Comparison of ENCODE assay signal across 1 cellular context in the genomic region with DNA sequence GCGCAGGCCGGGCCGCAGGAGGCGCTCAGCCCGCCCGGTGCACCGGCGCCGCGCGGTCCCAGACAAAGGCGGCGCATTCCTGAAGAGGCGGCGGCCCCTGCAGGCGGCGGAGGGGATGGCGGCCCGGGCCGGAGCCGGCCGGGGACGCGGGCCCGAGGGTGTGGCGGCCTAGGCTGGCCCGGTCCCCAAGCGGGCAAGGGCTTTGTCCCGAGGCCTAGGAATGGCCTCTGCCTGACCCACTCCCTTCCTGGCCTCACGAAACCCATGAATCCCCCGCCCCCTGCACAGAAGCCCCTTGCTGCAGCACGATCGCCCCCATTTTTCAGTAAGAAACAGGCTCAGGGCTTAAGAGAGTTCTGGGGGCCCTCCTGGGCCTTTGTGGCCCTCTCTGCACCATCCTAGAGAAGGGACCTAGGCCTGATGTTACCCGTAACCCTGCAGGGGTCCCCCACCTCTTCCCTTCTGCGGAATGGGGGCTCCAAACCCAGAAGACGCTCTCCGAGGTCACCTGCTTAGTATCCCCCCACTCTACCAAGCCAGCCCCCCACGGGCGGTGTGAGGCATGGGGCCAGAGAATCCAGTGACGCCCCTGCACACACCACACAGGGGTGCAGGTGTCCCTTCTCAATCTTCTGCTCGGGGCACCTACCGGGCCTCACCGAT.
TF ChIP-seq lines count a peak whose summit lies in the region.

No MANE protein-coding gene starts in this region.

TF ChIP-seq in K562, 482 proteins besides CTCF, POLR2A, EP300 and RAD21 (continued from another document and continues in another):
- TF ChIP-seq, protein P1, sequence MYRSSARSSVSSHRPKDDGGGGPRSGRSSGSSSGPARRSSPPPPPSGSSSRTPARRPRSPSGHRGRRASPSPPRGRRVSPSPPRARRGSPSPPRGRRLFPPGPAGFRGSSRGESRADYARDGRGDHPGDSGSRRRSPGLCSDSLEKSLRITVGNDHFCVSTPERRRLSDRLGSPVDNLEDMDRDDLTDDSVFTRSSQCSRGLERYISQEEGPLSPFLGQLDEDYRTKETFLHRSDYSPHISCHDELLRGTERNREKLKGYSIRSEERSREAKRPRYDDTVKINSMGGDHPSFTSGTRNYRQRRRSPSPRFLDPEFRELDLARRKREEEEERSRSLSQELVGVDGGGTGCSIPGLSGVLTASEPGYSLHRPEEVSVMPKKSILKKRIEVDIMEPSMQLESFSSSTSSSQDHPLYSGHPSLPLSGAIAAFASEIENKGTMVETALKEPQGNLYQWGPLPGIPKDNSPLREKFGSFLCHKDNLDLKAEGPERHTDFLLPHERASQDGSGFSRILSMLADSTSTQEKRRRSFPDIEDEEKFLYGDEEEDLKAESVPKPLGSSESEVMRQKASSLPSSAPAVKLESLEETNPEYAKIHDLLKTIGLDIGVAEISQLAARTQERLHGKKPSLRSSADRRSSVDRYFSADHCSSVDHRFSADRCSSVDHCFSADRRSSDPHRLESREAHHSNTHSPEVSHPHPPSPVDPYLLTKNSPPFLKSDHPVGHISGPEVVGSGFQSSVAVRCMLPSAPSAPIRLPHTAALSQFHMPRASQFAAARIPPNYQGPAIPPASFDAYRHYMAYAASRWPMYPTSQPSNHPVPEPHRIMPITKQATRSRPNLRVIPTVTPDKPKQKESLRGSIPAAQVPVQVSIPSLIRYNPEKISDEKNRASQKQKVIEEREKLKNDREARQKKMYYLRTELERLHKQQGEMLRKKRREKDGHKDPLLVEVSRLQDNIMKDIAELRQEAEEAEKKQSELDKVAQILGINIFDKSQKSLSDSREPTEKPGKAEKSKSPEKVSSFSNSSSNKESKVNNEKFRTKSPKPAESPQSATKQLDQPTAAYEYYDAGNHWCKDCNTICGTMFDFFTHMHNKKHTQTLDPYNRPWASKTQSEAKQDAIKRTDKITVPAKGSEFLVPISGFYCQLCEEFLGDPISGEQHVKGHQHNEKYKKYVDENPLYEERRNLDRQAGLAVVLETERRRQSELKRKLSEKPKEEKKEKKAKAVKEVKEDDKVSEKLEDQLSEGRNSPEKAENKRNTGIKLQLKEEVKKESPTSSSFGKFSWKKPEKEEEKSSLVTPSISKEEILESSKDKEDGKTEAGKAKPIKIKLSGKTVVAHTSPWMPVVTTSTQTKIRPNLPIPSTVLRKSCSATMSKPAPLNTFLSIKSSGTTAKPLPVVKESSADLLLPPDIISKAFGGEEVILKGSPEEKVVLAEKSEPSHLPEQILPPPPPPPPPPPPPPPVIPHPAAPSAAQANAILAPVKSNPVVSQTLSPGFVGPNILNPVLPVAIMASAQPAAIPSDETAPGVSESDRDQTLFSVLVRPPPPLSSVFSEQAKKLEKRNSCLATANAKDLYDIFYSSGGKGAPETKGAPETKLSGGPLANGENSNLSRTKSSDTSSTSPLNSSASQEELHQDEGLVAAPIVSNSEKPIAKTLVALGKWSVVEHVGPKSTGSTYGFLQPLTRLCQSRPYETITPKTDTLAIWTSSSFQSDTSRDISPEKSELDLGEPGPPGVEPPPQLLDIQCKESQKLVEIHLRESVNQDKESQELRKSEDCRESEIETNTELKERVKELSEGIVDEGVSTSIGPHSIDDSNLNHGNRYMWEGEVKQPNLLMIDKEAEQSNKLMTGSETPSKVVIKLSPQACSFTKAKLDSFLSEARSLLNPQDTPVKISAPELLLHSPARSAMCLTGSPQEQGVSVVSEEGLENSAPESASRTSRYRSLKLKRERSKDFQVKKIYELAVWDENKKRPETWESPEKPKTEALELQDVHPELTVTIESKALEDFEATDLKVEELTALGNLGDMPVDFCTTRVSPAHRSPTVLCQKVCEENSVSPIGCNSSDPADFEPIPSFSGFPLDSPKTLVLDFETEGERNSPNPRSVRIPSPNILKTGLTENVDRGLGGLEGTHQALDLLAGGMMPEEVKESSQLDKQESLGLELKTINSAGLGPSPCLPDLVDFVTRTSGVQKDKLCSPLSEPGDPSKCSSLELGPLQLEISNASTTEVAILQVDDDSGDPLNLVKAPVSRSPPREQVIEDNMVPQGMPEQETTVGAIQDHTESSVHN (IDR thresholded peaks at IDR 0.05; ENCODE audit: borderline replicate concordance in 1 of 2, low read depth in 1 of 2): no peak
- TF ChIP-seq RBM15 (IDR thresholded peaks at IDR 0.05; ENCODE audit: insufficient read depth, low read length) (no peak), NR1H2 (CRISPR knock-in tag; IDR thresholded peaks at IDR 0.05) (no peak), MED1 (CRISPR knock-in tag; IDR thresholded peaks at IDR 0.05; ENCODE audit: borderline replicate concordance) (no peak), FIP1L1 (IDR thresholded peaks at IDR 0.05; ENCODE audit: low read depth, low read length, poor library complexity, severe bottlenecking) (peak; percentile 50), SMARCA5 (IDR thresholded peaks at IDR 0.05) (no peak), BRD9 (IDR thresholded peaks at IDR 0.05; ENCODE audit: low read depth, partially characterized antibody) (no peak), KAT8 (IDR thresholded peaks at IDR 0.05; ENCODE audit: low read depth) (no peak), TBL1XR1 (IDR thresholded peaks at IDR 0.05; ENCODE audit: low read length in 2 of 2) (peak; percentile 67 to 73; a peak in 3 of 4 replicates), ZNF232 (CRISPR knock-in tag; IDR thresholded peaks at IDR 0.05) (peak; percentile 61; the same call in 1 of the 2 replicates), ZNF165 (CRISPR knock-in tag; IDR thresholded peaks at IDR 0.05; ENCODE audit: borderline replicate concordance) (no peak), CBX2 (IDR thresholded peaks at IDR 0.05; ENCODE audit: insufficient read depth, low read length, poor library complexity, severe bottlenecking) (no peak), ZNF197 (CRISPR knock-in tag; IDR thresholded peaks at IDR 0.05; ENCODE audit: low read depth) (no peak), ZBTB1 (CRISPR knock-in tag; IDR thresholded peaks at IDR 0.05; ENCODE audit: borderline replicate concordance, low read depth) (peak; percentile 36; the same call in 1 of the 2 replicates), MEF2D (tag; conservative IDR thresholded peaks at IDR 0.05; ENCODE audit: low read depth) (no peak), ZBTB17 (CRISPR knock-in tag; IDR thresholded peaks at IDR 0.05) (peak; percentile 71; the same call in 1 of the 2 replicates), FOXK1 (CRISPR knock-in tag; IDR thresholded peaks at IDR 0.05; ENCODE audit: borderline replicate concordance) (peak; percentile 92; the same call in 1 of the 2 replicates), FOSL1 (tag; conservative IDR thresholded peaks at IDR 0.05) (no peak), NFE2L1 (tag; IDR thresholded peaks at IDR 0.05; ENCODE audit: borderline replicate concordance, low read depth) (no peak)
- TF ChIP-seq, protein P2, sequence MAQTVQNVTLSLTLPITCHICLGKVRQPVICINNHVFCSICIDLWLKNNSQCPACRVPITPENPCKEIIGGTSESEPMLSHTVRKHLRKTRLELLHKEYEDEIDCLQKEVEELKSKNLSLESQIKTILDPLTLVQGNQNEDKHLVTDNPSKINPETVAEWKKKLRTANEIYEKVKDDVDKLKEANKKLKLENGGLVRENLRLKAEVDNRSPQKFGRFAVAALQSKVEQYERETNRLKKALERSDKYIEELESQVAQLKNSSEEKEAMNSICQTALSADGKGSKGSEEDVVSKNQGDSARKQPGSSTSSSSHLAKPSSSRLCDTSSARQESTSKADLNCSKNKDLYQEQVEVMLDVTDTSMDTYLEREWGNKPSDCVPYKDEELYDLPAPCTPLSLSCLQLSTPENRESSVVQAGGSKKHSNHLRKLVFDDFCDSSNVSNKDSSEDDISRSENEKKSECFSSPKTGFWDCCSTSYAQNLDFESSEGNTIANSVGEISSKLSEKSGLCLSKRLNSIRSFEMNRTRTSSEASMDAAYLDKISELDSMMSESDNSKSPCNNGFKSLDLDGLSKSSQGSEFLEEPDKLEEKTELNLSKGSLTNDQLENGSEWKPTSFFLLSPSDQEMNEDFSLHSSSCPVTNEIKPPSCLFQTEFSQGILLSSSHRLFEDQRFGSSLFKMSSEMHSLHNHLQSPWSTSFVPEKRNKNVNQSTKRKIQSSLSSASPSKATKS (CRISPR knock-in tag; IDR thresholded peaks at IDR 0.05): no peak
- TF ChIP-seq, protein P3, sequence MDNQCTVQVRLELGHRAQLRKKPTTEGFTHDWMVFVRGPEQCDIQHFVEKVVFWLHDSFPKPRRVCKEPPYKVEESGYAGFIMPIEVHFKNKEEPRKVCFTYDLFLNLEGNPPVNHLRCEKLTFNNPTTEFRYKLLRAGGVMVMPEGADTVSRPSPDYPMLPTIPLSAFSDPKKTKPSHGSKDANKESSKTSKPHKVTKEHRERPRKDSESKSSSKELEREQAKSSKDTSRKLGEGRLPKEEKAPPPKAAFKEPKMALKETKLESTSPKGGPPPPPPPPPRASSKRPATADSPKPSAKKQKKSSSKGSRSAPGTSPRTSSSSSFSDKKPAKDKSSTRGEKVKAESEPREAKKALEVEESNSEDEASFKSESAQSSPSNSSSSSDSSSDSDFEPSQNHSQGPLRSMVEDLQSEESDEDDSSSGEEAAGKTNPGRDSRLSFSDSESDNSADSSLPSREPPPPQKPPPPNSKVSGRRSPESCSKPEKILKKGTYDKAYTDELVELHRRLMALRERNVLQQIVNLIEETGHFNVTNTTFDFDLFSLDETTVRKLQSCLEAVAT (IDR thresholded peaks at IDR 0.05): no peak
- TF ChIP-seq, protein P4, sequence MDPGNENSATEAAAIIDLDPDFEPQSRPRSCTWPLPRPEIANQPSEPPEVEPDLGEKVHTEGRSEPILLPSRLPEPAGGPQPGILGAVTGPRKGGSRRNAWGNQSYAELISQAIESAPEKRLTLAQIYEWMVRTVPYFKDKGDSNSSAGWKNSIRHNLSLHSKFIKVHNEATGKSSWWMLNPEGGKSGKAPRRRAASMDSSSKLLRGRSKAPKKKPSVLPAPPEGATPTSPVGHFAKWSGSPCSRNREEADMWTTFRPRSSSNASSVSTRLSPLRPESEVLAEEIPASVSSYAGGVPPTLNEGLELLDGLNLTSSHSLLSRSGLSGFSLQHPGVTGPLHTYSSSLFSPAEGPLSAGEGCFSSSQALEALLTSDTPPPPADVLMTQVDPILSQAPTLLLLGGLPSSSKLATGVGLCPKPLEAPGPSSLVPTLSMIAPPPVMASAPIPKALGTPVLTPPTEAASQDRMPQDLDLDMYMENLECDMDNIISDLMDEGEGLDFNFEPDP (CRISPR knock-in tag; IDR thresholded peaks at IDR 0.05): peak; percentile 72; the same call in 1 of the 2 replicates
- TF ChIP-seq, protein P5, sequence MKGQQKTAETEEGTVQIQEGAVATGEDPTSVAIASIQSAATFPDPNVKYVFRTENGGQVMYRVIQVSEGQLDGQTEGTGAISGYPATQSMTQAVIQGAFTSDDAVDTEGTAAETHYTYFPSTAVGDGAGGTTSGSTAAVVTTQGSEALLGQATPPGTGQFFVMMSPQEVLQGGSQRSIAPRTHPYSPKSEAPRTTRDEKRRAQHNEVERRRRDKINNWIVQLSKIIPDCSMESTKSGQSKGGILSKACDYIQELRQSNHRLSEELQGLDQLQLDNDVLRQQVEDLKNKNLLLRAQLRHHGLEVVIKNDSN (CRISPR knock-in tag; IDR thresholded peaks at IDR 0.05): peak; percentile 27; the same call in 1 of the 2 replicates
- TF ChIP-seq, protein P6, sequence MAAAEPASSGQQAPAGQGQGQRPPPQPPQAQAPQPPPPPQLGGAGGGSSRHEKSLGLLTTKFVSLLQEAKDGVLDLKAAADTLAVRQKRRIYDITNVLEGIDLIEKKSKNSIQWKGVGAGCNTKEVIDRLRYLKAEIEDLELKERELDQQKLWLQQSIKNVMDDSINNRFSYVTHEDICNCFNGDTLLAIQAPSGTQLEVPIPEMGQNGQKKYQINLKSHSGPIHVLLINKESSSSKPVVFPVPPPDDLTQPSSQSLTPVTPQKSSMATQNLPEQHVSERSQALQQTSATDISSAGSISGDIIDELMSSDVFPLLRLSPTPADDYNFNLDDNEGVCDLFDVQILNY (CRISPR knock-in tag; IDR thresholded peaks at IDR 0.05): no peak
- TF ChIP-seq, protein P7, sequence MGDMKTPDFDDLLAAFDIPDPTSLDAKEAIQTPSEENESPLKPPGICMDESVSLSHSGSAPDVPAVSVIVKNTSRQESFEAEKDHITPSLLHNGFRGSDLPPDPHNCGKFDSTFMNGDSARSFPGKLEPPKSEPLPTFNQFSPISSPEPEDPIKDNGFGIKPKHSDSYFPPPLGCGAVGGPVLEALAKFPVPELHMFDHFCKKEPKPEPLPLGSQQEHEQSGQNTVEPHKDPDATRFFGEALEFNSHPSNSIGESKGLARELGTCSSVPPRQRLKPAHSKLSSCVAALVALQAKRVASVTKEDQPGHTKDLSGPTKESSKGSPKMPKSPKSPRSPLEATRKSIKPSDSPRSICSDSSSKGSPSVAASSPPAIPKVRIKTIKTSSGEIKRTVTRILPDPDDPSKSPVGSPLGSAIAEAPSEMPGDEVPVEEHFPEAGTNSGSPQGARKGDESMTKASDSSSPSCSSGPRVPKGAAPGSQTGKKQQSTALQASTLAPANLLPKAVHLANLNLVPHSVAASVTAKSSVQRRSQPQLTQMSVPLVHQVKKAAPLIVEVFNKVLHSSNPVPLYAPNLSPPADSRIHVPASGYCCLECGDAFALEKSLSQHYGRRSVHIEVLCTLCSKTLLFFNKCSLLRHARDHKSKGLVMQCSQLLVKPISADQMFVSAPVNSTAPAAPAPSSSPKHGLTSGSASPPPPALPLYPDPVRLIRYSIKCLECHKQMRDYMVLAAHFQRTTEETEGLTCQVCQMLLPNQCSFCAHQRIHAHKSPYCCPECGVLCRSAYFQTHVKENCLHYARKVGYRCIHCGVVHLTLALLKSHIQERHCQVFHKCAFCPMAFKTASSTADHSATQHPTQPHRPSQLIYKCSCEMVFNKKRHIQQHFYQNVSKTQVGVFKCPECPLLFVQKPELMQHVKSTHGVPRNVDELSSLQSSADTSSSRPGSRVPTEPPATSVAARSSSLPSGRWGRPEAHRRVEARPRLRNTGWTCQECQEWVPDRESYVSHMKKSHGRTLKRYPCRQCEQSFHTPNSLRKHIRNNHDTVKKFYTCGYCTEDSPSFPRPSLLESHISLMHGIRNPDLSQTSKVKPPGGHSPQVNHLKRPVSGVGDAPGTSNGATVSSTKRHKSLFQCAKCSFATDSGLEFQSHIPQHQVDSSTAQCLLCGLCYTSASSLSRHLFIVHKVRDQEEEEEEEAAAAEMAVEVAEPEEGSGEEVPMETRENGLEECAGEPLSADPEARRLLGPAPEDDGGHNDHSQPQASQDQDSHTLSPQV (IDR thresholded peaks at IDR 0.05): no peak
- TF ChIP-seq, protein P8, sequence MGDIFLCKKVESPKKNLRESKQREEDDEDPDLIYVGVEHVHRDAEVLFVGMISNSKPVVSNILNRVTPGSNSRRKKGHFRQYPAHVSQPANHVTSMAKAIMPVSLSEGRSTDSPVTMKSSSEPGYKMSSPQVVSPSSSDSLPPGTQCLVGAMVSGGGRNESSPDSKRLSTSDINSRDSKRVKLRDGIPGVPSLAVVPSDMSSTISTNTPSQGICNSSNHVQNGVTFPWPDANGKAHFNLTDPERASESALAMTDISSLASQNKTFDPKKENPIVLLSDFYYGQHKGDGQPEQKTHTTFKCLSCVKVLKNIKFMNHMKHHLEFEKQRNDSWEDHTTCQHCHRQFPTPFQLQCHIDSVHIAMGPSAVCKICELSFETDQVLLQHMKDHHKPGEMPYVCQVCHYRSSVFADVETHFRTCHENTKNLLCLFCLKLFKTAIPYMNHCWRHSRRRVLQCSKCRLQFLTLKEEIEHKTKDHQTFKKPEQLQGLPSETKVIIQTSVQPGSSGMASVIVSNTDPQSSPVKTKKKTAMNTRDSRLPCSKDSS (IDR thresholded peaks at IDR 0.05; ENCODE audit: low read depth, partially characterized antibody): no peak
- TF ChIP-seq, protein P9, sequence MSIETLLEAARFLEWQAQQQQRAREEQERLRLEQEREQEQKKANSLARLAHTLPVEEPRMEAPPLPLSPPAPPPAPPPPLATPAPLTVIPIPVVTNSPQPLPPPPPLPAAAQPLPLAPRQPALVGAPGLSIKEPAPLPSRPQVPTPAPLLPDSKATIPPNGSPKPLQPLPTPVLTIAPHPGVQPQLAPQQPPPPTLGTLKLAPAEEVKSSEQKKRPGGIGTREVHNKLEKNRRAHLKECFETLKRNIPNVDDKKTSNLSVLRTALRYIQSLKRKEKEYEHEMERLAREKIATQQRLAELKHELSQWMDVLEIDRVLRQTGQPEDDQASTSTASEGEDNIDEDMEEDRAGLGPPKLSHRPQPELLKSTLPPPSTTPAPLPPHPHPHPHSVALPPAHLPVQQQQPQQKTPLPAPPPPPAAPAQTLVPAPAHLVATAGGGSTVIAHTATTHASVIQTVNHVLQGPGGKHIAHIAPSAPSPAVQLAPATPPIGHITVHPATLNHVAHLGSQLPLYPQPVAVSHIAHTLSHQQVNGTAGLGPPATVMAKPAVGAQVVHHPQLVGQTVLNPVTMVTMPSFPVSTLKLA (conservative IDR thresholded peaks at IDR 0.05): no peak
